In the genomic region with DNA sequence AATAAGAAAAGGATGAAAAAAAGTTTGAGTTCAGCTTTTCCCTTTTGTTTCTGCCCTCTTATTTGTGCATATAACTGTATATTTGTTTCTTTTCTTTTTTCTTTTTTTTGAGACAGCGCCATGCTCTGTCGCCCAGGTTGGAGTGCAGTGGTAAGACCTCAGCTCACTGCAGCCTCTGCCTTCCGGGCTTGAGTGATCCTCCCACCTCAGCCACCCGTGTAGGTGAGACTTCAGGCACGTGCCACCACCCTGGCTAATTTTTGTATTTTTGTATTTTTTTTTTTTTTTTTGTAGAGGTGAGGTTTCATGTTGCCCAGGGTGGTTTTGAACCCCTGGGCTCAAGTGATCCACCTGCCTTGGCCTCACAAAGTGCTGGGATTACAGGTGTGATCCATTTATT, we compare ENCODE assay signal across 28 cellular contexts.
"Had no signal": no experiment of that assay in that cellular context is flagged by ENCODE, and none has a peak within 500 bp of the region (broad histone marks: within the 10 kb centered on the region; RNA-seq: fewer than 3 reads in every experiment).

No MANE protein-coding gene starts in this region.

- H3K9me3 ChIP-seq: adrenal gland, body of pancreas, breast epithelium, SJCRH30 had no signal

- H3K27me3 Mint-ChIP-seq: activated CD4-positive, alpha-beta T cell treated with anti-CD3 and anti-CD28 coated beads, Interleukin-2, amount 10 ng/mL, durations not matched to agents 24 days and 14 days; activated CD8-positive, alpha-beta T cell treated with anti-CD3 and anti-CD28 coated beads for 36 hours; activated naive CD4-positive, alpha-beta T cell treated with anti-CD3 and anti-CD28 coated beads, Interleukin-2, amount 50 U/mL, for 24 hours; activated T-helper 17 cell treated with anti-CD3 and anti-CD28 coated beads, Interleukin-2, amount 50 U/mL, for 72 hours had no signal

- H3K9me3 Mint-ChIP-seq: activated CD4-positive, alpha-beta T cell treated with anti-CD3 and anti-CD28 coated beads, Interleukin-2, amount 10 ng/mL, durations not matched to agents 24 days and 14 days; activated CD8-positive, alpha-beta T cell treated with anti-CD3 and anti-CD28 coated beads for 36 hours; activated naive CD4-positive, alpha-beta T cell treated with anti-CD3 and anti-CD28 coated beads, Interleukin-2, amount 50 U/mL, for 24 hours; activated T-cell treated with anti-CD3 and anti-CD28 coated beads, Interleukin-2, amount 50 U/mL, for 72 hours; activated T-helper 17 cell treated with anti-CD3 and anti-CD28 coated beads, Interleukin-2, amount 50 U/mL, for 72 hours had no signal

- H3K36me3 ChIP-seq: adrenal gland, breast epithelium had no signal

- H3K27ac ChIP-seq: adrenal gland, body of pancreas, breast epithelium, KMS-11, SJCRH30, WERI-Rb-1 had no signal

- H3K27ac Mint-ChIP-seq: activated CD4-positive, alpha-beta T cell treated with anti-CD3 and anti-CD28 coated beads, Interleukin-2, amount 10 ng/mL, durations not matched to agents 24 days and 14 days; activated CD8-positive, alpha-beta T cell treated with anti-CD3 and anti-CD28 coated beads for 36 hours; activated naive CD4-positive, alpha-beta T cell treated with anti-CD3 and anti-CD28 coated beads, Interleukin-2, amount 50 U/mL, for 24 hours; activated T-cell treated with anti-CD3 and anti-CD28 coated beads, Interleukin-2, amount 50 U/mL, for 72 hours; activated T-helper 17 cell treated with anti-CD3 and anti-CD28 coated beads, Interleukin-2, amount 50 U/mL, for 72 hours had no signal

- H3K4me3 Mint-ChIP-seq: activated CD4-positive, alpha-beta T cell treated with anti-CD3 and anti-CD28 coated beads, Interleukin-2, amount 10 ng/mL, durations not matched to agents 24 days and 14 days; activated CD8-positive, alpha-beta T cell treated with anti-CD3 and anti-CD28 coated beads for 36 hours; activated naive CD4-positive, alpha-beta T cell treated with anti-CD3 and anti-CD28 coated beads, Interleukin-2, amount 50 U/mL, for 24 hours; activated T-cell treated with anti-CD3 and anti-CD28 coated beads, Interleukin-2, amount 50 U/mL, for 72 hours; activated T-helper 17 cell treated with anti-CD3 and anti-CD28 coated beads, Interleukin-2, amount 50 U/mL, for 72 hours had no signal

- H3K4me1 ChIP-seq: adrenal gland, body of pancreas, breast epithelium, SJCRH30 had no signal

- DNase-seq: activated CD4-positive, alpha-beta T cell treated with anti-CD3 and anti-CD28 coated beads, Interleukin-2, amount 10 ng/mL, durations not matched to agents 24 days and 14 days; activated CD4-positive, alpha-beta T cell treated with anti-CD3 and anti-CD28 coated beads, Interleukin-2, amount 50 U/mL, for 4 hours; activated CD8-positive, alpha-beta T cell treated with anti-CD3 and anti-CD28 coated beads for 36 hours; activated effector memory CD4-positive, alpha-beta T cell treated with anti-CD3 and anti-CD28 coated beads, Interleukin-2, amount 50 U/mL, for 16 hours; activated naive CD4-positive, alpha-beta T cell treated with Interleukin-2 at 50 U/mL for 16 hours; activated T-cell treated with anti-CD3 and anti-CD28 coated beads, Interleukin-2, amount 50 U/mL, for 1 hour; activated T-cell treated with anti-CD3 and anti-CD28 coated beads, Interleukin-2, amount 50 U/mL, for 72 hours; adrenal gland; body of pancreas; MM.1S; MV-4-11; NCI-H1092; NCI-H1436 treated with DMSO at 0.1 percent for 48 hours; NCI-H1694 treated with DMSO at 0.1 percent for 48 hours; NCI-H2029; NCI-H345; NCI-H524 treated with DMSO at 0.1 percent for 48 hours; NK-92 treated with Interleukin-12 subunit alpha and Interleukin-12 subunit beta, amount 100 ng/mL, for 24 hours; OCI-M1; Right ventricle myocardium superior; SJCRH30; T1000; WERI-Rb-1 had no signal

- H3K9ac ChIP-seq: KMS-11 had no signal

- H3K4me3 ChIP-seq: adrenal gland, body of pancreas, breast epithelium, SJCRH30, SK-N-MC had no signal

- ATAC-seq: activated CD8-positive, alpha-beta T cell treated with anti-CD3 and anti-CD28 coated beads for 36 hours; activated T-cell treated with anti-CD3 and anti-CD28 coated beads, Interleukin-2, amount 50 U/mL, for 72 hours; activated T-helper 17 cell treated with anti-CD3 and anti-CD28 coated beads, Interleukin-2, amount 50 U/mL, for 72 hours; body of pancreas had no signal

- H3K27me3 ChIP-seq: adrenal gland, body of pancreas, breast epithelium, SJCRH30 had no signal

- H3K4me2 ChIP-seq: KMS-11 had no signal
